ENCODE assay signal across 8 cellular contexts in genomic region chr2:152036611-152037469, GRCh38.
DNase-seq lines count a peak whose midpoint lies in the region; ATAC-seq, FAIRE-seq and TF ChIP-seq lines count a peak whose summit lies in the region.

No MANE protein-coding gene starts in this region.

- 33 to 34% (median 34%) methylated on average over 10 of the region's 10 CpGs for WGBS in adrenal gland, 4 donors

- TF ChIP-seq CTCF in adrenal gland (IDR thresholded peaks at IDR 0.05) (peak; percentile 68 to 86 (median 78)), right atrium auricular region (IDR thresholded peaks at IDR 0.05) (peak; percentile 83 to 88)

- H3K4me3 ChIP-seq in adrenal gland (no peak overlapping the region), right atrium auricular region (no peak overlapping the region)

- TF ChIP-seq POLR2A in H54 (IDR thresholded peaks at IDR 0.05; ENCODE audit: low read depth, low read length), result no peak
- TF ChIP-seq POLR2A in adrenal gland (IDR thresholded peaks at IDR 0.05), result no peak

- H3K4me1 ChIP-seq in adrenal gland (replicated peaks in 1 of 2), result no peaks in the 10 kb centered on the region
- H3K4me1 ChIP-seq in right atrium auricular region, result peaks cover 0 to 24% of the 10 kb centered on the region in 2 donors

- ATAC-seq in sciatic nerve, result peak; percentile 83

- H3K27ac ChIP-seq in adrenal gland (no peak overlapping the region), right atrium auricular region (no peak overlapping the region)

- DNase-seq in GM04503 (ENCODE audit: low read depth) (peak; percentile 15), H54 (ENCODE audit: insufficient read length, low spot score) (peak; percentile 26), LoVo (ENCODE audit: low spot score) (peak; percentile 58), SK-N-DZ (ENCODE audit: low spot score) (peak; percentile 78), adrenal gland (peak; percentile 63 to 85 (median 72)), right atrium auricular region (ENCODE audit: low spot score) (peak; percentile 77), sciatic nerve (ENCODE audit: low spot score) (peak; percentile 81), NCI-H187 treated with DMSO at 0.1 percent for 48 hours (lab: John Stamatoyannopoulos, UW) (no peak)

- H3K9me3 ChIP-seq in adrenal gland (replicated peaks in 1 of 3) (no peaks in the 10 kb centered on the region), right atrium auricular region (no peaks in the 10 kb centered on the region)

- no peaks in the 10 kb centered on the region for H3K36me3 ChIP-seq in adrenal gland (replicated peaks in 1 of 2)
- H3K36me3 ChIP-seq in right atrium auricular region, result no peaks in the 10 kb centered on the region

- intact Hi-C loops in adrenal gland (cut with DNase I) (loop anchor here (5.0 kb wide), 2 partner anchors 140 to 600 kb away; partner anchors contain the start of gene STAM2 (in 1 of the 2)), sciatic nerve (cut with DNase I) (no loop called here)

- no peaks in the 10 kb centered on the region for H3K27me3 ChIP-seq in adrenal gland
- no peaks in the 10 kb centered on the region for H3K27me3 ChIP-seq in right atrium auricular region

- FAIRE-seq in H54 (lab: Jason Lieb, UNC), result peak; percentile 94
